In genomic region chr5:115831163-115831768, GRCh38 we compare ENCODE assay signal across 8 cellular contexts. TPM values are rescaled to one million over a fixed set of nuclear protein-coding genes. Genes with fewer than 3 reads are reported as not detected.
DNase-seq lines count a peak whose midpoint lies in the region; ATAC-seq, FAIRE-seq and TF ChIP-seq lines count a peak whose summit lies in the region.

No MANE protein-coding gene starts in this region.

- DNase-seq in stimulated activated CD8-positive, alpha-beta memory T cell treated with anti-CD3 and anti-CD28 coated beads, Interleukin-12 subunit alpha, Interleukin-12 subunit beta, amount 100 ng/mL, for 1 hour (ENCODE audit: low read depth), result peak; percentile 18
- no peak for DNase-seq in stimulated activated CD8-positive, alpha-beta memory T cell treated with anti-CD3 and anti-CD28 coated beads, Interleukin-4, amount 100 ng/mL, for 48 hours
- DNase-seq in LNCaP clone FGC (ENCODE audit: low read depth) (no peak), astrocyte of the hippocampus (ENCODE audit: low read depth, low spot score) (peak; percentile 62), keratinocyte (ENCODE audit: low read depth, low spot score) (no peak), type B pancreatic cell (ENCODE audit: extremely low spot score, unreplicated experiment) (no peak)
- no peak for DNase-seq in stimulated activated naive CD4-positive, alpha-beta T cell treated with Interleukin-2 at 50 U/mL for 16 hours (lab: John Stamatoyannopoulos, UW)

- H3K9me3 ChIP-seq in keratinocyte (ENCODE audit: control insufficient read depth, low read depth, low read length), result no peaks in the 10 kb centered on the region

- H2AFZ ChIP-seq in keratinocyte (ENCODE audit: control insufficient read depth, low read length), result no peak overlapping the region

- H3K36me3 ChIP-seq in keratinocyte (ENCODE audit: control insufficient read depth in 2 of 2, extremely low read depth in 1 of 2, insufficient read depth in 2 of 2, low read length in 2 of 2), result peaks cover 3 to 12% of the 10 kb centered on the region in 2 experiments

- H3K4me1 ChIP-seq in keratinocyte (ENCODE audit: control insufficient read depth, extremely low read depth, insufficient read depth, low read length), result no peaks in the 10 kb centered on the region

- H4K20me1 ChIP-seq in keratinocyte (ENCODE audit: control insufficient read depth, extremely low read depth, insufficient read depth, low read length), result no peaks in the 10 kb centered on the region

- H3K27ac Mint-ChIP-seq in type B pancreatic cell, result peak overlapping the region; percentile 13

- no peaks in the 10 kb centered on the region for H3K27me3 Mint-ChIP-seq in type B pancreatic cell

- no peak overlapping the region for H3K27ac ChIP-seq in keratinocyte (ENCODE audit: control insufficient read depth, insufficient read depth, low read length)

- no peak overlapping the region for H3K4me2 ChIP-seq in keratinocyte (ENCODE audit: control insufficient read depth, extremely low read depth, insufficient read depth, low read depth, low read length)

- peaks cover 4% of the 10 kb centered on the region for H3K4me1 Mint-ChIP-seq in type B pancreatic cell (ENCODE audit: unreplicated experiment)

- dilution Hi-C loops in keratinocyte (cut with MboI; ENCODE audit: extremely low pct_ligation_motif_present, low sequenced_read_pairs), result no loop called here

- no peak overlapping the region for H3K9ac ChIP-seq in keratinocyte (ENCODE audit: control insufficient read depth, extremely low read depth, insufficient read depth, low read length)

- peaks cover 5% of the 10 kb centered on the region for H3K9me3 Mint-ChIP-seq in type B pancreatic cell

- H3K4me3 ChIP-seq in LNCaP clone FGC (ENCODE audit: low read depth, low read length) (no peak overlapping the region), keratinocyte (ENCODE audit: control insufficient read depth in 2 of 3, extremely low read depth in 1 of 3, insufficient read depth in 2 of 3, low read depth in 1 of 3, low read length in 3 of 3) (no peak overlapping the region)

- no peak for FAIRE-seq in keratinocyte (lab: Jason Lieb, UNC)

- no peaks in the 10 kb centered on the region for H3K9me1 ChIP-seq in keratinocyte (ENCODE audit: control insufficient read depth, extremely low read depth, insufficient read depth, low read length)

- peak; percentile 69 for ATAC-seq in GM21619 (IDR thresholded peaks at IDR 0.05; ENCODE audit: unreplicated experiment)

- no peaks in the 10 kb centered on the region for H3K27me3 ChIP-seq in keratinocyte (ENCODE audit: control insufficient read depth, extremely low read depth, insufficient read depth, low read length)

- no peaks in the 10 kb centered on the region for H3K79me2 ChIP-seq in keratinocyte (ENCODE audit: control insufficient read depth, insufficient read depth, low read length)

- TF ChIP-seq CTCF in LNCaP clone FGC (IDR thresholded peaks at IDR 0.05; ENCODE audit: control insufficient read depth, extremely low read depth, insufficient read depth), result peak; percentile 79
- TF ChIP-seq CTCF in keratinocyte (optimal IDR thresholded peaks at IDR 0.05 in 1 of 3, IDR thresholded peaks at IDR 0.05 in 1 of 3, conservative IDR thresholded peaks at IDR 0.05 in 1 of 3; ENCODE audit: extremely low read depth in 1 of 3, insufficient read depth in 2 of 3, low read length in 3 of 3), result peak; percentile 57 to 69 (median 62)
- TF ChIP-seq CTCF in type B pancreatic cell (conservative IDR thresholded peaks at IDR 0.05), result peak; percentile 88

- peaks cover 32% of the 10 kb centered on the region for H3K36me3 Mint-ChIP-seq in type B pancreatic cell

- no peak overlapping the region for H3K4me3 Mint-ChIP-seq in type B pancreatic cell

RNA-seq across cellular contexts. Expression of gene ATG12, which starts 10.1 kb away (rescaled TPM):
- polyA plus RNA-seq in keratinocyte, result 43.9 to 90.7 TPM (median 60.7 TPM) in 3 replicates
- polyA plus RNA-seq in keratinocyte (2011; ENCODE audit: low read depth), result 22.3 TPM
- 45.7 and 96.5 TPM in 2 replicates for polyA plus RNA-seq in keratinocyte (2011; cell fraction: cytosol; rRNA removed)
- polyA plus RNA-seq in keratinocyte (2011; cell fraction: nucleus; rRNA removed), result 38.0 and 54.8 TPM in 2 replicates
- polyA plus RNA-seq in keratinocyte (2012; ENCODE audit: low replicate concordance), result 37.1 and 58.5 TPM in 2 replicates
- 8.9 to 52.7 TPM (median 26.8 TPM) in 3 replicates for polyA minus RNA-seq in keratinocyte
- 18.2 TPM for polyA minus RNA-seq in keratinocyte (2011; cell fraction: cytosol; rRNA and poly(A)+ RNA removed)
- 12.6 and 21.1 TPM in 2 replicates for polyA minus RNA-seq in keratinocyte (2011; cell fraction: nucleus; rRNA and poly(A)+ RNA removed)
- total RNA-seq in type B pancreatic cell (ENCODE audit: low replicate concordance), result 34.4 and 45.9 TPM in 2 replicates

RNA-seq across cellular contexts. Expression of gene AP3S1, which starts 10.5 kb away (rescaled TPM):
- polyA plus RNA-seq in keratinocyte, result 72.4 to 153 TPM (median 77.4 TPM) in 3 replicates
- 89.2 TPM for polyA plus RNA-seq in keratinocyte (2011; ENCODE audit: low read depth)
- polyA plus RNA-seq in keratinocyte (2011; cell fraction: cytosol; rRNA removed), result 84.3 and 149 TPM in 2 replicates
- 18.0 and 37.1 TPM in 2 replicates for polyA plus RNA-seq in keratinocyte (2011; cell fraction: nucleus; rRNA removed)
- polyA plus RNA-seq in keratinocyte (2012; ENCODE audit: low replicate concordance), result 94.5 and 116 TPM in 2 replicates
- polyA minus RNA-seq in keratinocyte, result 4.3 to 58.3 TPM (median 15.1 TPM) in 3 replicates
- 50.5 TPM for polyA minus RNA-seq in keratinocyte (2011; cell fraction: cytosol; rRNA and poly(A)+ RNA removed)
- polyA minus RNA-seq in keratinocyte (2011; cell fraction: nucleus; rRNA and poly(A)+ RNA removed), result 16.0 and 25.1 TPM in 2 replicates
- total RNA-seq in type B pancreatic cell (ENCODE audit: low replicate concordance), result 77.5 and 78.1 TPM in 2 replicates

RNA-seq across cellular contexts. Expression of gene CDO1, which starts 14.8 kb away (rescaled TPM):
- polyA plus RNA-seq in keratinocyte, result not detected in 3 replicates
- not detected for polyA plus RNA-seq in keratinocyte (2011; ENCODE audit: low read depth)
- 0.04 TPM in 1 of 2 replicates, not detected in the other for polyA plus RNA-seq in keratinocyte (2011; cell fraction: cytosol; rRNA removed)
- polyA plus RNA-seq in keratinocyte (2011; cell fraction: nucleus; rRNA removed), result not detected in 2 replicates
- polyA plus RNA-seq in keratinocyte (2012; ENCODE audit: low replicate concordance), result not detected in 2 replicates
- polyA minus RNA-seq in keratinocyte, result 0.32 TPM in 1 of 3 replicates, not detected in the others
- polyA minus RNA-seq in keratinocyte (2011; cell fraction: cytosol; rRNA and poly(A)+ RNA removed), result not detected
- not detected in 2 replicates for polyA minus RNA-seq in keratinocyte (2011; cell fraction: nucleus; rRNA and poly(A)+ RNA removed)
- total RNA-seq in type B pancreatic cell (ENCODE audit: low replicate concordance), result 4.4 and 27.9 TPM in 2 replicates

Comparison
In these comparisons a context has a peak if more than half of its experiments do, and no peak if none do; other contexts are left out.
1. DNase-seq: peak in stimulated activated CD8-positive, alpha-beta memory T cell treated with anti-CD3 and anti-CD28 coated beads, Interleukin-12 subunit alpha, Interleukin-12 subunit beta, amount 100 ng/mL, for 1 hour (single experiment) and astrocyte of the hippocampus (single experiment); none in stimulated activated CD8-positive, alpha-beta memory T cell treated with anti-CD3 and anti-CD28 coated beads, Interleukin-4, amount 100 ng/mL, for 48 hours (single experiment), LNCaP clone FGC (single experiment), keratinocyte (single experiment), type B pancreatic cell (single experiment) and stimulated activated naive CD4-positive, alpha-beta T cell treated with Interleukin-2 at 50 U/mL for 16 hours (single experiment).
2. Peak in every context shown above with its lines, with median percentiles within 50 percentile points of each other: CTCF ChIP-seq.